In the genomic region with DNA sequence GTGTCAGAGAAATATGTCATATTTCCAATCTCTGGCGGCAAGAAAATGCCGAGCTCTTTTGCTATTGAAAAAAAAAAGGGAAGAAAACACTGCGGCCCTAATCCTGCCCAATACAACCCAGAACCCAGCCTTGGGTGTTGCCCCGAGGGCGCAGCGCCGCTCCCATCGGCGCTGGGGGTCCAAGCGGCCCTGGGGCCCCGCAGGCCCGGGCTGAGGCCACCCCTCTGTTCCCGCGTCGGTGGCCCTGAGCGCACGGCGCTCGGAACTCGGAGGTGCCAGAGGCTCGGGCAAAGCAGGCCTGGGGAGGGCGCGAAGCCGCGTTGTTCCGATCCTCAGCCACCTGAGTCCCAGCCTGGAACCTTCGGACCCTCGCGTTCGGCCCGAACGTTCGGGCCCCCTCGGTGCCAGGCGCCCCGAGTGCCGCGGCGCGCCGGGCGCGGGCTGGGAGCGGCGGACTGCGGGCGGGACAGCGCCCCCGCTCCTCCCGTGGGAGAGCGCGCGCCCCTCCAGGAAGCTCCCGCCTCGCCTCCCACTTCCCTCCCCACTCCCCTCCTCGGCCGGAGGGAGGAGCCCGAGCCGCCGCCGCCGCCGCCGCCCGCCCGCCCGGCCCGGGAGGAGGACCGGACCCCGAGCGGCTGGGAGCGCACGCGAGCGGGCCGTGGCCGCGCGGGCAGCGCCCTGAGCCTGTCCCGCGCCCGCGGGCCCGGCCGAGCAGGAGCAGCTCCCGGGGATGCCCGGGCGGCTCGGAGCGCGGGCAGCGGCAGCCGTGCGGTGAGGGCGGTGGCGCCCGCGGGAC, we compare ENCODE assay signal across 8 cellular contexts. TPM values are rescaled to one million over a fixed set of nuclear protein-coding genes. Genes with fewer than 3 reads are reported as not detected.
A peak's percentile ranks its signal among the peaks of the same experiment; 100 is the strongest.
DNase-seq lines count a peak whose midpoint lies in the region; ATAC-seq and TF ChIP-seq lines count a peak whose summit lies in the region.

Gene CPNE2 (plus strand): TSS at position 594 of the 796 bp plus-strand sequence. CDS start 18,160 bp downstream, outside the sequence.

- peak within 1 kb of the TSS; percentile 77 for H3K4me3 ChIP-seq in osteoblast (ENCODE audit: insufficient read depth, low read length)

- peaks cover 4% of the 10 kb centered on the region for H3K27me3 Mint-ChIP-seq in HFFc6 (ENCODE audit: insufficient read depth)

- H3K4me2 ChIP-seq in osteoblast (ENCODE audit: insufficient read depth, low read length), result peak within 1 kb of the TSS; percentile 85

- no peak within 1 kb of the TSS for H3K27ac ChIP-seq in osteoblast (ENCODE audit: low read depth, low read length)

- peak; percentile 87 to 89 for ATAC-seq in left cardiac atrium

- no peak for TF ChIP-seq CTCF in HFFc6 (IDR thresholded peaks at IDR 0.05)
- no peak for TF ChIP-seq CTCF in osteoblast (IDR thresholded peaks at IDR 0.05; ENCODE audit: extremely low read depth, low read depth, low read length)

- no peaks in the 10 kb centered on the region for H3K36me3 Mint-ChIP-seq in HFFc6 (ENCODE audit: low read depth)

- H3K27me3 ChIP-seq in osteoblast (ENCODE audit: insufficient read depth, low read length), result peaks cover 2% of the 10 kb centered on the region

- peak; percentile 12 for DNase-seq in DMS153 (lab: John Stamatoyannopoulos, UW)
- DNase-seq in DMS153 treated with DMSO at 0.1 percent for 48 hours (lab: John Stamatoyannopoulos, UW; ENCODE audit: unreplicated experiment), result no peak
- no peak for DNase-seq in HFFc6
- DNase-seq in NOMO-1 treated with dmso at 0.1 percent for 144 hours (lab: John Stamatoyannopoulos, UW; ENCODE audit: unreplicated experiment), result peak; percentile 20
- peak; percentile 12 for DNase-seq in amniotic stem cell (lab: John Stamatoyannopoulos, UW)
- DNase-seq in left cardiac atrium, result peak; percentile 74
- peak; percentile 98 for DNase-seq in osteoblast (ENCODE audit: insufficient read length, low spot score, missing footprints)
- no peak for DNase-seq in foreskin melanocyte

- no peaks in the 10 kb centered on the region for H3K9me3 Mint-ChIP-seq in HFFc6

- H3K36me3 ChIP-seq in osteoblast (ENCODE audit: insufficient read depth, low read length), result no peaks in the 10 kb centered on the region

- peaks cover 15% of the 10 kb centered on the region for H3K4me1 ChIP-seq in osteoblast (ENCODE audit: insufficient read depth, low read length)

- no peaks in the 10 kb centered on the region for H3K9me3 ChIP-seq in osteoblast (ENCODE audit: low read depth, low read length)

- peak within 1 kb of the TSS; percentile 82 for H2AFZ ChIP-seq in osteoblast (ENCODE audit: low read length)

- peaks cover 10% of the 10 kb centered on the region for H3K79me2 ChIP-seq in osteoblast (ENCODE audit: insufficient read depth, low read length)

- H3K4me3 Mint-ChIP-seq in HFFc6, result peak within 1 kb of the TSS; percentile 87

- intact Hi-C loops in left cardiac atrium (cut with DNase I), result no loop called here

- H4K20me1 ChIP-seq in osteoblast (ENCODE audit: insufficient read depth, low read length), result peaks cover 8% of the 10 kb centered on the region

- H3K27ac Mint-ChIP-seq in HFFc6, result peak within 1 kb of the TSS; percentile 67

- peaks cover 12% of the 10 kb centered on the region for H3K4me1 Mint-ChIP-seq in HFFc6 (ENCODE audit: low read depth)

RNA-seq across cellular contexts. Expression of gene CPNE2, which starts in this region (rescaled TPM):
- 10 to 100 TPM; 13.0 to 29.6 (median 23.3) TPM for total RNA-seq in HFFc6 (2021; fragmentation: NEBNext Ultra II Directional; extraction: Animal tissue kit (Norgen Biotek cat#: 25700))
- 10 to 100 TPM; 16.1 to 17.6 TPM for total RNA-seq in left cardiac atrium
- 11.6 and 15.3 TPM in 2 replicates for total RNA-seq in osteoblast

Comparison
In these comparisons a context has a peak if more than half of its experiments do, and no peak if none do; other contexts are left out.
1. DNase-seq: peak in DMS153 (single experiment), NOMO-1 treated with dmso at 0.1 percent for 144 hours (single experiment), amniotic stem cell (single experiment), left cardiac atrium (single experiment) and osteoblast (single experiment); none in DMS153 treated with DMSO at 0.1 percent for 48 hours (single experiment), HFFc6 (single experiment) and foreskin melanocyte (single experiment).